In the genomic region with DNA sequence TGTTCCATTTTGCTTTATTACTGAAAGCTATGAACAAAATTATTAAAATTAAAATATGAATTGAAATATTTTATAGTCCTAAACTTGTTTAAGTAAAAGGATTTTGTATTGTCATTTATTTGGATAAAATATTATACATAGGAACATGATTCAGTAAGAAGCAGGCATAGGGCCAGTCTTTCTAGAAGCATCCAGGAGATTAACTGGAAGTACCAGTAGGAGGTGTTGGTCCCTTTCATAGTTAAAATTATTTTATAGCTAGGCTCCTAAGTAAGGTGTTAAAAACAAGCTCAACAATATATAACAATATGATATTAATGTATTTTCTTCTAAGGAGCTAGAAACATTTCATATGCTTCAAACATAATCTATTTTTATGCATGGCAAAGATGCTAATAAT, we compare ENCODE assay signal across 27 cellular contexts. TPM values are rescaled to one million over a fixed set of nuclear protein-coding genes. Genes with fewer than 3 reads are reported as not detected.
A peak's percentile ranks its signal among the peaks of the same experiment; 100 is the strongest.
DNase-seq lines count a peak whose midpoint lies in the region; ATAC-seq, FAIRE-seq and TF ChIP-seq lines count a peak whose summit lies in the region.
"Had no signal": no experiment of that assay in that cellular context is flagged by ENCODE, and none has a peak within 500 bp of the region (broad histone marks: within the 10 kb centered on the region; RNA-seq: fewer than 3 reads in every experiment).

No MANE protein-coding gene starts in this region.

- no peaks in the 10 kb centered on the region for H3K79me2 ChIP-seq in GM23248 (ENCODE audit: insufficient read depth)

- no peak overlapping the region for H3K27ac ChIP-seq in GM23248
- peak overlapping the region; percentile 50 to 68 for H3K27ac ChIP-seq in right atrium auricular region
- peak overlapping the region; percentile 70 for H3K27ac ChIP-seq in suprapubic skin
- H3K27ac ChIP-seq: KMS-11, PC-9, psoas muscle, VCaP had no signal

- no peak overlapping the region for H3K9ac ChIP-seq in GM23248
- H3K9ac ChIP-seq: KMS-11 had no signal

- no peak for TF ChIP-seq EP300 in suprapubic skin (IDR thresholded peaks at IDR 0.05)

- H3K27me3 ChIP-seq in GM23248 (replicated peaks; ENCODE audit: insufficient read depth) (no peaks in the 10 kb centered on the region), bronchial epithelial cell (ENCODE audit: control insufficient read depth, insufficient read depth, low read length) (no peaks in the 10 kb centered on the region), right atrium auricular region (no peaks in the 10 kb centered on the region), suprapubic skin (no peaks in the 10 kb centered on the region)
- H3K27me3 ChIP-seq: breast epithelium, dorsolateral prefrontal cortex had no signal

- FAIRE-seq in bronchial epithelial cell (lab: Jason Lieb, UNC): no peak
- FAIRE-seq: GM12878, GM19239, H1 had no signal

- no peak overlapping the region for H2AFZ ChIP-seq in GM23248
- H2AFZ ChIP-seq: PC-9 had no signal

- no peaks in the 10 kb centered on the region for H4K20me1 ChIP-seq in GM23248 (ENCODE audit: insufficient read depth)

- H3K4me3 ChIP-seq in GM23248 (no peak overlapping the region), bronchial epithelial cell (ENCODE audit: low read depth, low read length) (no peak overlapping the region), right atrium auricular region (no peak overlapping the region), suprapubic skin (no peak overlapping the region)
- H3K4me3 ChIP-seq: breast epithelium, dorsolateral prefrontal cortex, GM12878, PC-9, psoas muscle had no signal

- no peak for TF ChIP-seq CTCF in bronchial epithelial cell (IDR thresholded peaks at IDR 0.05; ENCODE audit: insufficient read depth, low read length, severe bottlenecking)
- TF ChIP-seq CTCF in right atrium auricular region (IDR thresholded peaks at IDR 0.05): no peak
- no peak for TF ChIP-seq CTCF in suprapubic skin (IDR thresholded peaks at IDR 0.05)

- in situ Hi-C loops in GM23248 (cut with MboI): no loop called here

- H3K4me1 ChIP-seq in GM23248 (ENCODE audit: insufficient read depth) (no peaks in the 10 kb centered on the region), right atrium auricular region (peaks cover 0 to 35% of the 10 kb centered on the region in 2 donors), suprapubic skin (peaks cover 25% of the 10 kb centered on the region)
- H3K4me1 ChIP-seq: breast epithelium had no signal

- H3K4me2 ChIP-seq in GM23248 (ENCODE audit: unreplicated experiment): no peak overlapping the region
- H3K4me2 ChIP-seq: KMS-11, PC-9 had no signal

- DNase-seq in GM23248 (peak; percentile 22), bronchial epithelial cell (ENCODE audit: low read depth) (peak; percentile 19), right atrium auricular region (ENCODE audit: low spot score) (no peak), suprapubic skin (ENCODE audit: low spot score in 2 of 2) (no peak)
- DNase-seq: activated CD8-positive, alpha-beta memory T cell treated with anti-CD3 and anti-CD28 coated beads, Interleukin-2, amount 50 U/mL, for 48 hours; activated gamma-delta T cell; CD4-positive, alpha-beta T cell; DMS53; dorsolateral prefrontal cortex; erythroblast; NCI-H2029; NCI-H345; PC-9; psoas muscle; stimulated activated CD8-positive, alpha-beta memory T cell treated with anti-CD3 and anti-CD28 coated beads, Interleukin-4, amount 100 ng/mL, for 48 hours; substantia nigra; T-helper 2 cell had no signal

- H3K9me3 ChIP-seq in GM23248 (ENCODE audit: low read depth) (no peaks in the 10 kb centered on the region), right atrium auricular region (no peaks in the 10 kb centered on the region), suprapubic skin (no peaks in the 10 kb centered on the region)
- H3K9me3 ChIP-seq: breast epithelium, psoas muscle had no signal

- H3F3A ChIP-seq in GM23248 (ENCODE audit: insufficient read depth): no peaks in the 10 kb centered on the region

- no peaks in the 10 kb centered on the region for H3K9me2 ChIP-seq in GM23248 (ENCODE audit: insufficient read depth)

- TF ChIP-seq POLR2A in suprapubic skin (IDR thresholded peaks at IDR 0.05): no peak

- no peak for ATAC-seq in GM18519 (IDR thresholded peaks at IDR 0.05; ENCODE audit: low FRiP score, unreplicated experiment)
- ATAC-seq in HG03196 (IDR thresholded peaks at IDR 0.05; ENCODE audit: unreplicated experiment): no peak
- no peak for ATAC-seq in HG02970 (IDR thresholded peaks at IDR 0.05; ENCODE audit: low FRiP score, unreplicated experiment)
- no peak for ATAC-seq in GM21529 (IDR thresholded peaks at IDR 0.05; ENCODE audit: unreplicated experiment)

- H3K36me3 ChIP-seq in GM23248 (ENCODE audit: low read depth) (no peaks in the 10 kb centered on the region), bronchial epithelial cell (ENCODE audit: control insufficient read depth, insufficient read depth, low read length) (no peaks in the 10 kb centered on the region), right atrium auricular region (no peaks in the 10 kb centered on the region), suprapubic skin (no peaks in the 10 kb centered on the region)
- H3K36me3 ChIP-seq: breast epithelium had no signal

RNA-seq across cellular contexts. Expression of a gene that starts 43.7 kb away (rescaled TPM):
- total RNA-seq in GM23248 (2014; rRNA removed; shearing (Covaris generic)): 0.51 and 0.76 TPM in 2 replicates
- 1.8 and 2.6 TPM in 2 replicates for polyA plus RNA-seq in GM23248 (2016; fragmentation: Nextera tagmentation; extraction: Ambion mirVana)
- total RNA-seq in bronchial epithelial cell (0.79 and 1.4 TPM in 2 replicates), right atrium auricular region (1 to 10 TPM; 8.9 to 9.8 TPM), suprapubic skin (1 to 10 TPM; 1.6 to 2.2 (median 1.9) TPM)
- total RNA-seq: CD4-positive, alpha-beta T cell had no signal

Comparison
In these comparisons a context has a peak if more than half of its experiments do, and no peak if none do; other contexts are left out.
1. DNase-seq: peak in GM23248 (single experiment) and bronchial epithelial cell (single experiment); none in right atrium auricular region (single experiment) and suprapubic skin (0 of 2).